ENCODE assay signal across 9 cellular contexts in the genomic region with DNA sequence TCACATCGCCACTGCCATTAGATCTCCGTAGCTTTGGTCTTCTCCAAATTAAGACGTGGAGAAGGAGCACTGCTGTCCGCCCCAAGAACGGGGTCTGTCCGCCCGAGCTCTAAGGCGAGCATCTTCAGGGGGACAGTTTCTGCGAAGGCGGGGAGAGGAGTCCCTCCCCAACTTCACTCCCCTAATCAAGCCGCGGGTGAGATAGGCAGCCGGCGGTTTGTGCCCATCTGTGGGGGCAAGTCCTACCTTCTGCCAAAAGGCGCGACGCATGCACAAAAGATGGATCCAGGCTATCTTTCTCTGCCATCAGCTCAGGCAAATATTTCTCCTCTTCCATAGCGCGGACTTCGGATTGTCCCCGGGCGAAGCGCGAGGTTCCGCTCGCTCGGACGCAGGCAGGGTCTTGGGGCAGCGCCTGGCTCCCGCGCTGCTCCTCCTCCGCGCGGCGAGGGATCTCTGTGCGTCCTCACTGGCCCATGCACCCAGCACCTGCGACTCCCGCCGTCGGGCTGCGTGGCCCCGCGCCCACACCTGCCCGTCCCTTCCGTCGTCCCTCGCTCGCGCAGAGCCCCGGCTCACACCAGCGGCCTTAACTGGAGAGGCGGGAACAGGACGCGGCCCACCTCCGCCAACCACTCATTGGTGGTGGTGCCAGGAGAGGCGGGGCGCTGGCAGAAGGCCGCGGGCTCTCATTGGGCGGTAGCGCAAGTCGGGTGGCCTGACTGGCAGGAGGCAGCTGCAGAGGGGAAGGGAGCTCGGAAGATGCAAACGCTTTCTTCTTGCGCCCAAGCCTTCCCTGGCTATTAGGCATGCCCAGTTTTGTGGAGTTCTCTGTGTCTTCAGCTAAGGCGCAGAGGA. TPM values are rescaled to one million over a fixed set of nuclear protein-coding genes. Genes with fewer than 3 reads are reported as not detected.
DNase-seq lines count a peak whose midpoint lies in the region; ATAC-seq, FAIRE-seq and TF ChIP-seq lines count a peak whose summit lies in the region.
"Had no signal": no experiment of that assay in that cellular context is flagged by ENCODE, and none has a peak within 500 bp of the region (broad histone marks: within the 10 kb centered on the region; RNA-seq: fewer than 3 reads in every experiment).

KHDRBS2 (minus strand) TSS at position 614 of the 858 bp plus-strand sequence.

- under 1% methylated on average over 66 of the region's 66 CpGs for WGBS in HUES64

- H3K36me3 Mint-ChIP-seq in naive thymus-derived CD4-positive, alpha-beta T cell: peaks cover 0 to 5% (median 0%) of the 10 kb centered on the region in 5 donors

- H3K27me3 ChIP-seq in HUES64 (ENCODE audit: insufficient read depth, low read length) (peaks cover 34% of the 10 kb centered on the region), foreskin keratinocyte (peaks cover 19% of the 10 kb centered on the region)
- no peaks in the 10 kb centered on the region for H3K27me3 ChIP-seq in naive thymus-derived CD4-positive, alpha-beta T cell (ENCODE audit: control insufficient read depth in 2 of 2, insufficient read depth in 2 of 2, low read length in 2 of 2)

- H3K27me3 Mint-ChIP-seq in naive thymus-derived CD4-positive, alpha-beta T cell: peaks cover 7 to 23% (median 18%) of the 10 kb centered on the region in 5 donors

- DNase-seq in GM12892 (ENCODE audit: insufficient read length): peak; percentile 38
- DNase-seq in SW 1271 (lab: John Stamatoyannopoulos, UW): peak; percentile 3 to 53
- DNase-seq in foreskin keratinocyte: no peak
- DNase-seq in naive thymus-derived CD4-positive, alpha-beta T cell: peak in 2 of 9 donors; percentile 31 to 41
- DNase-seq in urothelium cell line (ENCODE audit: low spot score): peak; percentile 97
- no peak for DNase-seq in AG08395 (ENCODE audit: low spot score)

- H3K4me3 ChIP-seq in HUES64 (ENCODE audit: low read length): peak within 1 kb of the TSS; percentile 78
- no peak within 1 kb of the TSS for H3K4me3 ChIP-seq in naive thymus-derived CD4-positive, alpha-beta T cell (ENCODE audit: low read length)

- no peak for TF ChIP-seq CTCF in foreskin keratinocyte (conservative IDR thresholded peaks at IDR 0.05)

- peaks cover 10% of the 10 kb centered on the region; the same call in 1 of the 2 replicates for H3K4me1 ChIP-seq in HUES64 (ENCODE audit: insufficient read depth, low read length)
- no peaks in the 10 kb centered on the region for H3K4me1 ChIP-seq in foreskin keratinocyte
- H3K4me1 ChIP-seq in naive thymus-derived CD4-positive, alpha-beta T cell (ENCODE audit: control insufficient read depth in 2 of 2, insufficient read depth in 2 of 2, low read length in 2 of 2): no peaks in the 10 kb centered on the region

- intact Hi-C loops in naive thymus-derived CD4-positive, alpha-beta T cell (cut with micrococcal nuclease): no loop called here

- H3K27ac ChIP-seq in HUES64 (ENCODE audit: low read depth, low read length): no peak within 1 kb of the TSS
- H3K27ac ChIP-seq in foreskin keratinocyte: no peak within 1 kb of the TSS
- H3K27ac ChIP-seq in naive thymus-derived CD4-positive, alpha-beta T cell (ENCODE audit: low read depth, low read length): no peak within 1 kb of the TSS

- TF ChIP-seq POLR2A in GM12892 (IDR thresholded peaks at IDR 0.05; ENCODE audit: low read depth, low read length): no peak

- ATAC-seq in GM21619 (IDR thresholded peaks at IDR 0.05; ENCODE audit: unreplicated experiment) (peak; percentile 100), foreskin keratinocyte (peak; percentile 71)
- ATAC-seq in naive thymus-derived CD4-positive, alpha-beta T cell: peak; percentile 96

- H3K9me3 Mint-ChIP-seq in naive thymus-derived CD4-positive, alpha-beta T cell: peaks cover 0 to 8% (median 2%) of the 10 kb centered on the region in 11 donors

- no peaks in the 10 kb centered on the region for H3K9me3 ChIP-seq in HUES64 (ENCODE audit: insufficient read depth, low read depth, low read length)
- H3K9me3 ChIP-seq in naive thymus-derived CD4-positive, alpha-beta T cell (ENCODE audit: control insufficient read depth in 2 of 3, low read length in 3 of 3): no peaks in the 10 kb centered on the region

- peak within 1 kb of the TSS; percentile 72 for H3K9ac ChIP-seq in HUES64 (ENCODE audit: low read depth, low read length)

- POLR2A ChIA-PET in naive thymus-derived CD4-positive, alpha-beta T cell (lab: Charles Lee): no interaction called here

- H3K36me3 ChIP-seq in HUES64 (ENCODE audit: insufficient read depth, low read length): no peaks in the 10 kb centered on the region
- H3K36me3 ChIP-seq in naive thymus-derived CD4-positive, alpha-beta T cell (ENCODE audit: control insufficient read depth in 2 of 3, insufficient read depth in 3 of 3, low read length in 3 of 3): no peaks in the 10 kb centered on the region

- FAIRE-seq in GM12892 (lab: Jason Lieb, UNC) (no peak), urothelium cell line (lab: Jason Lieb, UNC) (peak; percentile 86)

- CTCF ChIA-PET in naive thymus-derived CD4-positive, alpha-beta T cell (lab: Charles Lee): no interaction called here

- peaks cover 0 to 5% (median 0%) of the 10 kb centered on the region in 7 donors for H3K4me1 Mint-ChIP-seq in naive thymus-derived CD4-positive, alpha-beta T cell

- no peak within 1 kb of the TSS for H3K27ac Mint-ChIP-seq in naive thymus-derived CD4-positive, alpha-beta T cell

- H3K4me3 Mint-ChIP-seq in naive thymus-derived CD4-positive, alpha-beta T cell: peak within 1 kb of the TSS in 3 of 10 donors; percentile 21 to 55 (median 36)

RNA-seq across cellular contexts. Expression of gene KHDRBS2, which starts in this region (rescaled TPM):
- polyA plus RNA-seq in GM12892 (2012; ENCODE audit: missing spikeins): not detected
- 5.3 TPM for polyA plus RNA-seq in HUES64 (2013, experiment 1 of 2)
- 6.2 TPM for polyA plus RNA-seq in HUES64 (2013, experiment 2 of 2)
- not detected in 2 replicates for total RNA-seq in foreskin keratinocyte
- not detected in 2 replicates for polyA plus RNA-seq in foreskin keratinocyte
- total RNA-seq in naive thymus-derived CD4-positive, alpha-beta T cell: under 1 TPM in 1 of 5 experiments, not detected in 4; 0.37 TPM
- not detected for polyA plus RNA-seq in naive thymus-derived CD4-positive, alpha-beta T cell
- total RNA-seq: RPMI7951 had no signal

Comparison
In these comparisons a context has a peak if more than half of its experiments do, and no peak if none do; other contexts are left out.
1. Peak in ATAC-seq in foreskin keratinocyte; RNA of the gene not detected or under 1 TPM.
2. Peak in ATAC-seq in naive thymus-derived CD4-positive, alpha-beta T cell; RNA of the gene not detected or under 1 TPM.
3. DNase-seq: peak in GM12892 (single experiment), SW 1271 (2 of 2) and urothelium cell line (single experiment); none in foreskin keratinocyte (0 of 2) and AG08395 (single experiment).
4. Peak in every context shown above with its lines, with median percentiles within 50 percentile points of each other: ATAC-seq.